8 cellular contexts compared by ENCODE assay signal in genomic region chr7:123154231-123154860, GRCh38. TPM values are rescaled to one million over a fixed set of nuclear protein-coding genes. Genes with fewer than 3 reads are reported as not detected.
DNase-seq lines count a peak whose midpoint lies in the region; ATAC-seq and TF ChIP-seq lines count a peak whose summit lies in the region.

No MANE protein-coding gene starts in this region.

- peaks cover 3% of the 10 kb centered on the region for H3K9me3 Mint-ChIP-seq in stimulated activated memory B cell treated with anti-CD40 and anti-IgM and Interleukin-4, amounts not matched to agents 10 μg/mL and 1 μg/mL and 100 μg/mL, for 72 hours

- H3K9me3 ChIP-seq in SK-N-MC (ENCODE audit: low read depth, low read length) (no peaks in the 10 kb centered on the region), colonic mucosa (no peaks in the 10 kb centered on the region), left lung (no peaks in the 10 kb centered on the region)

- H3K27me3 ChIP-seq in colonic mucosa = no peaks in the 10 kb centered on the region
- no peaks in the 10 kb centered on the region for H3K27me3 ChIP-seq in left lung

- no peak overlapping the region for H3K27ac Mint-ChIP-seq in stimulated activated memory B cell treated with anti-CD40 and anti-IgM and Interleukin-4, amounts not matched to agents 10 μg/mL and 1 μg/mL and 100 μg/mL, for 72 hours

- ATAC-seq in GM18499 (IDR thresholded peaks at IDR 0.05; ENCODE audit: insufficient read depth, unreplicated experiment) (peak; percentile 92), HG02763 (IDR thresholded peaks at IDR 0.05; ENCODE audit: unreplicated experiment) (peak; percentile 98), left lung (peak; percentile 94)
- peak; percentile 63 for ATAC-seq in stimulated activated memory B cell treated with anti-CD40 and anti-IgM and Interleukin-4, amounts not matched to agents 10 μg/mL and 1 μg/mL and 100 μg/mL, for 72 hours

- H3K36me3 ChIP-seq in SK-N-MC (ENCODE audit: insufficient read depth, low read length) (no peaks in the 10 kb centered on the region), colonic mucosa (no peaks in the 10 kb centered on the region), left lung (no peaks in the 10 kb centered on the region)

- no peak overlapping the region for H3K4me3 ChIP-seq in NB4 (ENCODE audit: low read depth, low read length)
- H3K4me3 ChIP-seq in SK-N-MC = peak overlapping the region; percentile 39
- no peak overlapping the region for H3K4me3 ChIP-seq in colonic mucosa
- no peak overlapping the region for H3K4me3 ChIP-seq in left lung

- H3K4me1 ChIP-seq in colonic mucosa (no peaks in the 10 kb centered on the region), left lung (no peaks in the 10 kb centered on the region)

- H3K27ac ChIP-seq in SK-N-MC (peak overlapping the region; percentile 99), colonic mucosa (no peak overlapping the region), left lung (no peak overlapping the region)

- DNase-seq in AG08396 (ENCODE audit: low spot score) (peak; percentile 42), NB4 (ENCODE audit: low read depth) (peak; percentile 79), SK-N-MC (ENCODE audit: low read depth, low spot score) (peak; percentile 96), colonic mucosa (peak; percentile 83), left lung (peak in 1 of 2 donors; percentile 41)

- no peaks in the 10 kb centered on the region for H3K4me1 Mint-ChIP-seq in stimulated activated memory B cell treated with anti-CD40 and anti-IgM and Interleukin-4, amounts not matched to agents 10 μg/mL and 1 μg/mL and 100 μg/mL, for 72 hours

- intact Hi-C loops in colonic mucosa (cut with DNase I) (loop anchor here (10.0 kb wide), 2 partner anchors 260 to 940 kb away; no protein-coding TSS in a partner anchor), left lung (cut with DNase I) (no loop called here)

- H3K27me3 Mint-ChIP-seq in stimulated activated memory B cell treated with anti-CD40 and anti-IgM and Interleukin-4, amounts not matched to agents 10 μg/mL and 1 μg/mL and 100 μg/mL, for 72 hours = no peaks in the 10 kb centered on the region

- no peak overlapping the region for H3K4me3 Mint-ChIP-seq in stimulated activated memory B cell treated with anti-CD40 and anti-IgM and Interleukin-4, amounts not matched to agents 10 μg/mL and 1 μg/mL and 100 μg/mL, for 72 hours

- H3K36me3 Mint-ChIP-seq in stimulated activated memory B cell treated with anti-CD40 and anti-IgM and Interleukin-4, amounts not matched to agents 10 μg/mL and 1 μg/mL and 100 μg/mL, for 72 hours = no peaks in the 10 kb centered on the region

- no peak for TF ChIP-seq POLR2A in NB4 (IDR thresholded peaks at IDR 0.05; ENCODE audit: extremely low read depth, insufficient read length)

- TF ChIP-seq CTCF in NB4 (IDR thresholded peaks at IDR 0.05; ENCODE audit: low read depth, low read length) (peak; percentile 87), colonic mucosa (IDR thresholded peaks at IDR 0.05) (peak; percentile 75), left lung (IDR thresholded peaks at IDR 0.05) (peak; percentile 64 to 80)

- H3K9ac ChIP-seq in SK-N-MC (ENCODE audit: insufficient read length) (peak overlapping the region; percentile 78), colonic mucosa (ENCODE audit: low read depth in 2 of 2, low read length in 2 of 2) (no peak overlapping the region)

RNA-seq across cellular contexts. Expression of gene SLC13A1, which starts 45.4 kb away (rescaled TPM):
- total RNA-seq in colonic mucosa = under 1 TPM; 0.32 to 0.40 TPM
- total RNA-seq in left lung = not detected
